ENCODE assay signal across 8 cellular contexts in genomic region chr12:108667349-108667748, GRCh38. TPM values are rescaled to one million over a fixed set of nuclear protein-coding genes. Genes with fewer than 3 reads are reported as not detected.
A peak's percentile ranks its signal among the peaks of the same experiment; 100 is the strongest.
DNase-seq lines count a peak whose midpoint lies in the region; ATAC-seq and TF ChIP-seq lines count a peak whose summit lies in the region.

No MANE protein-coding gene starts in this region.

- no peak overlapping the region for H2BK5ac ChIP-seq in H9 (ENCODE audit: insufficient read length, low read length)

- no peak for DNase-seq in H9
- peak; percentile 38 for DNase-seq in germinal center (ENCODE audit: low spot score)
- DNase-seq in spleen: no peak
- DNase-seq in NCI-H446 (lab: John Stamatoyannopoulos, UW): no peak
- DNase-seq in OCI-M2 (lab: John Stamatoyannopoulos, UW; ENCODE audit: unreplicated experiment): no peak
- DNase-seq in HT-29 (ENCODE audit: low spot score): no peak

- no peak overlapping the region for H4K5ac ChIP-seq in H9 (ENCODE audit: insufficient read length, low read depth, low read length)

- H3K56ac ChIP-seq in H9 (ENCODE audit: insufficient read length, low read depth, low read length): no peak overlapping the region

- no peak overlapping the region for H2AK5ac ChIP-seq in H9 (ENCODE audit: insufficient read length, low read length)

- H2AFZ ChIP-seq in H9 (ENCODE audit: low read length) (no peak overlapping the region), OCI-LY3 (ENCODE audit: low read depth, low read length) (no peak overlapping the region)

- no peaks in the 10 kb centered on the region for H4K20me1 ChIP-seq in H9 (ENCODE audit: control insufficient read depth, insufficient read depth, insufficient read length)
- H4K20me1 ChIP-seq in OCI-LY3 (ENCODE audit: insufficient read depth, low read length): peaks cover 15% of the 10 kb centered on the region

- 0 out of 2 replicates have a peak, but pooled peaks cover 3% of the 10 kb centered on the region for H3K79me2 ChIP-seq in H9 (ENCODE audit: insufficient read depth, low read length)
- peaks cover 26% of the 10 kb centered on the region for H3K79me2 ChIP-seq in OCI-LY3 (ENCODE audit: low read length)

- H2BK15ac ChIP-seq in H9 (ENCODE audit: low read depth, low read length): no peak overlapping the region

- no peak overlapping the region for H3K23ac ChIP-seq in H9 (ENCODE audit: insufficient read length, low read depth, low read length)

- H3K4ac ChIP-seq in H9 (ENCODE audit: low read depth, low read length): no peak overlapping the region

- TF ChIP-seq CTCF in H9 (conservative IDR thresholded peaks at IDR 0.05) (no peak), OCI-LY3 (IDR thresholded peaks at IDR 0.05; ENCODE audit: low read depth, low read length) (no peak), spleen (IDR thresholded peaks at IDR 0.05 in 8 of 11, conservative IDR thresholded peaks at IDR 0.05 in 3 of 11) (no peak)

- peaks cover 6% of the 10 kb centered on the region for H3K36me3 ChIP-seq in OCI-LY3 (replicated peaks; ENCODE audit: low read depth, low read length)
- peaks cover 0 to 2% (median 0%) of the 10 kb centered on the region in 6 donors for H3K36me3 ChIP-seq in spleen

- no peak overlapping the region for H4K8ac ChIP-seq in H9 (replicated peaks; ENCODE audit: insufficient read length, low read depth, low read length)

- H2BK120ac ChIP-seq in H9 (ENCODE audit: low read depth, low read length, poor library complexity, severe bottlenecking): no peak overlapping the region

- H3K9ac ChIP-seq in H9 (ENCODE audit: extremely low read depth, insufficient read length, low read length): no peak overlapping the region
- H3K9ac ChIP-seq in OCI-LY3 (ENCODE audit: low read length): 0 out of 2 replicates have a peak overlapping the region, but pooled peaks have one; percentile 15

- peaks cover 34 to 38% of the 10 kb centered on the region in 2 experiments for H3K4me1 Mint-ChIP-seq in H9

- no peaks in the 10 kb centered on the region for H3K79me1 ChIP-seq in H9 (ENCODE audit: insufficient read depth, low read depth, low read length, poor library complexity, severe bottlenecking)

- no peaks in the 10 kb centered on the region for H3K27me3 Mint-ChIP-seq in H9 (ENCODE audit: low read depth)

- no peak overlapping the region for H3K18ac ChIP-seq in H9 (ENCODE audit: insufficient read length, low read depth, low read length)

- WGBS in H9 (ENCODE audit: extremely low coverage, insufficient read length, low lambda C conversion rate): no CpG with 5 or more reads among the region's 2 CpGs
- WGBS in spleen, 5 donors: 24 to 49% (median 33%) methylated on average over 2 of the region's 2 CpGs

- peak overlapping the region in 2 of 3 experiments; percentile 46 to 54; a peak in 1 of 7 replicates for H3K27ac Mint-ChIP-seq in H9

- no peak overlapping the region for H3T11ph ChIP-seq in H9 (ENCODE audit: low read length)

- H3K4me3 ChIP-seq in OCI-LY3 (ENCODE audit: low read length) (0 out of 2 replicates have a peak overlapping the region, but pooled peaks have one; percentile 7), spleen (no peak overlapping the region)

- H3K27me3 ChIP-seq in H9 (ENCODE audit: insufficient read depth, low read length): no peaks in the 10 kb centered on the region
- H3K27me3 ChIP-seq in OCI-LY3 (ENCODE audit: low read depth, low read length): no peaks in the 10 kb centered on the region
- H3K27me3 ChIP-seq in spleen (replicated peaks in 1 of 7): no peaks in the 10 kb centered on the region

- H2BK20ac ChIP-seq in H9 (ENCODE audit: low read depth, low read length, poor library complexity, severe bottlenecking): no peak overlapping the region

- no peak for ATAC-seq in GM18505 (IDR thresholded peaks at IDR 0.05; ENCODE audit: unreplicated experiment)

- H3K14ac ChIP-seq in H9 (ENCODE audit: insufficient read depth, low read length): no peak overlapping the region

- no peak overlapping the region for H4K91ac ChIP-seq in H9 (ENCODE audit: insufficient read length, low read depth, low read length)

- H3K9me3 ChIP-seq in H9 (ENCODE audit: control insufficient read depth, low read depth, low read length) (no peaks in the 10 kb centered on the region), OCI-LY3 (ENCODE audit: insufficient read depth, low read length) (no peaks in the 10 kb centered on the region), spleen (no peaks in the 10 kb centered on the region)

- H3K4me2 ChIP-seq in H9 (ENCODE audit: insufficient read depth, insufficient read length, low read length): no peak overlapping the region
- H3K4me2 ChIP-seq in OCI-LY3 (ENCODE audit: low read length): peak overlapping the region; percentile 41

- H3K4me1 ChIP-seq in H9 (ENCODE audit: insufficient read depth, low read length) (peaks cover 7% of the 10 kb centered on the region), OCI-LY3 (ENCODE audit: low read length) (peaks cover 54% of the 10 kb centered on the region), spleen (peaks cover 35 to 65% (median 58%) of the 10 kb centered on the region in 6 donors)

- no peak overlapping the region for H2BK12ac ChIP-seq in H9 (ENCODE audit: insufficient read length, low read depth, low read length)

- no peaks in the 10 kb centered on the region for H3K23me2 ChIP-seq in H9 (ENCODE audit: insufficient read length, low read depth, low read length, poor library complexity, severe bottlenecking)

- H3K9me3 Mint-ChIP-seq in H9: no peaks in the 10 kb centered on the region

- no peak overlapping the region for H3K4me3 Mint-ChIP-seq in H9

- no peaks in the 10 kb centered on the region for H3K36me3 Mint-ChIP-seq in H9 (ENCODE audit: insufficient read depth in 1 of 3, low read depth in 3 of 3)

- TF ChIP-seq POLR2A in spleen (IDR thresholded peaks at IDR 0.05): no peak
- TF ChIP-seq POLR2A in GM18505 (IDR thresholded peaks at IDR 0.05; ENCODE audit: borderline replicate concordance, extremely low read depth, insufficient read depth, insufficient read length): no peak

- intact Hi-C loops in spleen (cut with DNase I; ENCODE audit: low total_unique reads): loop anchor here (5.0 to 10.0 kb wide), 4 partner anchors 67 to 427 kb away; partner anchors contain the start of genes ALKBH2, CORO1C, ISCU and SART3

- H3K27ac ChIP-seq in H9 (ENCODE audit: insufficient read length, low read depth, low read length): no peak overlapping the region
- peak overlapping the region; percentile 54 for H3K27ac ChIP-seq in OCI-LY3 (ENCODE audit: low read length)
- peak overlapping the region in 7 of 8 donors; percentile 47 to 90 (median 85) for H3K27ac ChIP-seq in spleen

RNA-seq across cellular contexts. Expression of gene SELPLG, which starts 33.7 kb away (rescaled TPM):
- total RNA-seq in H9 (2021) (0.09 and 0.15 TPM in 2 replicates), spleen (100 to 1,000 TPM in 3 of 7 donors, 10 to 100 TPM in 4; 68.4 to 220 (median 91.7) TPM)
- polyA plus RNA-seq in spleen: 10 to 100 TPM; 23.6 to 30.9 (median 23.7) TPM
- not detected in 2 replicates for total RNA-seq in HT-29 (2014; rRNA removed; shearing (Covaris generic))

Comparison
In these comparisons a context has a peak if more than half of its experiments do, and no peak if none do; other contexts are left out.
1. RNA of gene SELPLG, which starts 33.7 kb away (total RNA-seq): 68.4 to 220 TPM in spleen; 0.09 to 0.15 TPM in H9 and not detected in HT-29; every median in the first group is over 10 times any median in the second.